In the genomic region with DNA sequence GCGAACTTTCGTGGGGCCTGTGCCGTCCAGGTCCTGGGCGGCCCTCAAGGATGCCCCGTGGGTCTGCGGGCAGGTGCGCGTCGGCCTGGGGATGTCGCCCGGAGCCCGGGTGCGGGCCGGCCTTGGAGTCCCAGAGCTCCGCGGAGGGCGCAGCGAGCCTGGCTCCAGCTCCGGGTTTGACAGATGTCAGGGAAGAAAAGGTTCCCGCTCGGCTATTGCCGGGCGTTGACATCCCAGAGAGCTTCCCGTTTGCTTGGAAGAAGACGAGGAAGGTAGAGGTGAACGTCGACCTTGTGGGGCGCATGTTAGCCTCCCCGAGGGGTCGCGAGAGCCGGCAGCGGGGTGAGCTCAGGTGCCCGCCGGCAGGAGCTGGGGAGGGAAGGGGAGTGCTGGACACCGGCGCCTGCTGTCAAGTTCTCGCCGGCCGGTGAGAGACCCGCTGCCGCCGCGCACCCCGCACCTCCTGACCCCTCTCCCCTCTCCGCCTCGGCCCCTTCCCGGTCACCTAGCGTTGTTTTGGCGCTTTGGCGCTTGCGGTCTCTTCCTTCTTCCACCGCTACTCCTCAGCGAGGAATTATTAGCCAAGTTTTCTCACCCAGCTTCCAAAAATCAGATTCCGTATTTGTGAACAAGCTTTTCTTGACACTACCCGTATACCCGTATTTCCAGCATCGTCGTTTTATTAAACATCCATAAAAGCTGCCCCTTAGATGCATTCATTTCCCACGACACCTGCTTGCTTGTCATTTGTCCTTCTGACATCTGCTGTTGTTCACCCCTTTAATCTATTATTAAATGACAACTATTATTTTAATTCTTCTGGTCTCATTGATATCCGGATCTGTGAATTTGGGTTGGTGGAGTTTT, we compare ENCODE assay signal across 1 cellular context.
TF ChIP-seq lines count a peak whose summit lies in the region.

No MANE protein-coding gene starts in this region.

TF ChIP-seq in HepG2, 621 proteins besides CTCF, POLR2A, EP300 and RAD21 (continued from another document):
- TF ChIP-seq PRDM15 (CRISPR knock-in tag; IDR thresholded peaks at IDR 0.05): 0 out of 2 replicates have a peak, but pooled peaks have one; percentile 18
- no peak for TF ChIP-seq KAT2B (IDR thresholded peaks at IDR 0.05; ENCODE audit: borderline replicate concordance, low read depth, low read length)
- TF ChIP-seq ZMYM3 (CRISPR knock-in tag; IDR thresholded peaks at IDR 0.05): no peak
- peak; percentile 25 for TF ChIP-seq HNRNPLL (IDR thresholded peaks at IDR 0.05; ENCODE audit: low read depth, low read length, poor library complexity, severe bottlenecking)
- TF ChIP-seq ZNF501 (CRISPR knock-in tag; IDR thresholded peaks at IDR 0.05): 0 out of 2 replicates have a peak, but pooled peaks have one; percentile 18
- TF ChIP-seq EZH2 (conservative IDR thresholded peaks at IDR 0.05; ENCODE audit: low read depth, low read length): peak; percentile 93
- TF ChIP-seq, protein P1, sequence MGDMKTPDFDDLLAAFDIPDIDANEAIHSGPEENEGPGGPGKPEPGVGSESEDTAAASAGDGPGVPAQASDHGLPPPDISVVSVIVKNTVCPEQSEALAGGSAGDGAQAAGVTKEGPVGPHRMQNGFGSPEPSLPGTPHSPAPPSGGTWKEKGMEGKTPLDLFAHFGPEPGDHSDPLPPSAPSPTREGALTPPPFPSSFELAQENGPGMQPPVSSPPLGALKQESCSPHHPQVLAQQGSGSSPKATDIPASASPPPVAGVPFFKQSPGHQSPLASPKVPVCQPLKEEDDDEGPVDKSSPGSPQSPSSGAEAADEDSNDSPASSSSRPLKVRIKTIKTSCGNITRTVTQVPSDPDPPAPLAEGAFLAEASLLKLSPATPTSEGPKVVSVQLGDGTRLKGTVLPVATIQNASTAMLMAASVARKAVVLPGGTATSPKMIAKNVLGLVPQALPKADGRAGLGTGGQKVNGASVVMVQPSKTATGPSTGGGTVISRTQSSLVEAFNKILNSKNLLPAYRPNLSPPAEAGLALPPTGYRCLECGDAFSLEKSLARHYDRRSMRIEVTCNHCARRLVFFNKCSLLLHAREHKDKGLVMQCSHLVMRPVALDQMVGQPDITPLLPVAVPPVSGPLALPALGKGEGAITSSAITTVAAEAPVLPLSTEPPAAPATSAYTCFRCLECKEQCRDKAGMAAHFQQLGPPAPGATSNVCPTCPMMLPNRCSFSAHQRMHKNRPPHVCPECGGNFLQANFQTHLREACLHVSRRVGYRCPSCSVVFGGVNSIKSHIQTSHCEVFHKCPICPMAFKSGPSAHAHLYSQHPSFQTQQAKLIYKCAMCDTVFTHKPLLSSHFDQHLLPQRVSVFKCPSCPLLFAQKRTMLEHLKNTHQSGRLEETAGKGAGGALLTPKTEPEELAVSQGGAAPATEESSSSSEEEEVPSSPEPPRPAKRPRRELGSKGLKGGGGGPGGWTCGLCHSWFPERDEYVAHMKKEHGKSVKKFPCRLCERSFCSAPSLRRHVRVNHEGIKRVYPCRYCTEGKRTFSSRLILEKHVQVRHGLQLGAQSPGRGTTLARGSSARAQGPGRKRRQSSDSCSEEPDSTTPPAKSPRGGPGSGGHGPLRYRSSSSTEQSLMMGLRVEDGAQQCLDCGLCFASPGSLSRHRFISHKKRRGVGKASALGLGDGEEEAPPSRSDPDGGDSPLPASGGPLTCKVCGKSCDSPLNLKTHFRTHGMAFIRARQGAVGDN (CRISPR knock-in tag; IDR thresholded peaks at IDR 0.05): 0 out of 2 replicates have a peak, but pooled peaks have one; percentile 27
- TF ChIP-seq, protein P2, sequence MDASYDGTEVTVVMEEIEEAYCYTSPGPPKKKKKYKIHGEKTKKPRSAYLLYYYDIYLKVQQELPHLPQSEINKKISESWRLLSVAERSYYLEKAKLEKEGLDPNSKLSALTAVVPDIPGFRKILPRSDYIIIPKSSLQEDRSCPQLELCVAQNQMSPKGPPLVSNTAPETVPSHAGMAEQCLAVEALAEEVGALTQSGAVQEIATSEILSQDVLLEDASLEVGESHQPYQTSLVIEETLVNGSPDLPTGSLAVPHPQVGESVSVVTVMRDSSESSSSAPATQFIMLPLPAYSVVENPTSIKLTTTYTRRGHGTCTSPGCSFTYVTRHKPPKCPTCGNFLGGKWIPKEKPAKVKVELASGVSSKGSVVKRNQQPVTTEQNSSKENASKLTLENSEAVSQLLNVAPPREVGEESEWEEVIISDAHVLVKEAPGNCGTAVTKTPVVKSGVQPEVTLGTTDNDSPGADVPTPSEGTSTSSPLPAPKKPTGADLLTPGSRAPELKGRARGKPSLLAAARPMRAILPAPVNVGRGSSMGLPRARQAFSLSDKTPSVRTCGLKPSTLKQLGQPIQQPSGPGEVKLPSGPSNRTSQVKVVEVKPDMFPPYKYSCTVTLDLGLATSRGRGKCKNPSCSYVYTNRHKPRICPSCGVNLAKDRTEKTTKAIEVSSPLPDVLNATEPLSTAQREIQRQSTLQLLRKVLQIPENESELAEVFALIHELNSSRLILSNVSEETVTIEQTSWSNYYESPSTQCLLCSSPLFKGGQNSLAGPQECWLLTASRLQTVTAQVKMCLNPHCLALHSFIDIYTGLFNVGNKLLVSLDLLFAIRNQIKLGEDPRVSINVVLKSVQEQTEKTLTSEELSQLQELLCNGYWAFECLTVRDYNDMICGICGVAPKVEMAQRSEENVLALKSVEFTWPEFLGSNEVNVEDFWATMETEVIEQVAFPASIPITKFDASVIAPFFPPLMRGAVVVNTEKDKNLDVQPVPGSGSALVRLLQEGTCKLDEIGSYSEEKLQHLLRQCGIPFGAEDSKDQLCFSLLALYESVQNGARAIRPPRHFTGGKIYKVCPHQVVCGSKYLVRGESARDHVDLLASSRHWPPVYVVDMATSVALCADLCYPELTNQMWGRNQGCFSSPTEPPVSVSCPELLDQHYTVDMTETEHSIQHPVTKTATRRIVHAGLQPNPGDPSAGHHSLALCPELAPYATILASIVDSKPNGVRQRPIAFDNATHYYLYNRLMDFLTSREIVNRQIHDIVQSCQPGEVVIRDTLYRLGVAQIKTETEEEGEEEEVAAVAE (CRISPR knock-in tag; IDR thresholded peaks at IDR 0.05; ENCODE audit: borderline replicate concordance): no peak
- TF ChIP-seq, protein P3, sequence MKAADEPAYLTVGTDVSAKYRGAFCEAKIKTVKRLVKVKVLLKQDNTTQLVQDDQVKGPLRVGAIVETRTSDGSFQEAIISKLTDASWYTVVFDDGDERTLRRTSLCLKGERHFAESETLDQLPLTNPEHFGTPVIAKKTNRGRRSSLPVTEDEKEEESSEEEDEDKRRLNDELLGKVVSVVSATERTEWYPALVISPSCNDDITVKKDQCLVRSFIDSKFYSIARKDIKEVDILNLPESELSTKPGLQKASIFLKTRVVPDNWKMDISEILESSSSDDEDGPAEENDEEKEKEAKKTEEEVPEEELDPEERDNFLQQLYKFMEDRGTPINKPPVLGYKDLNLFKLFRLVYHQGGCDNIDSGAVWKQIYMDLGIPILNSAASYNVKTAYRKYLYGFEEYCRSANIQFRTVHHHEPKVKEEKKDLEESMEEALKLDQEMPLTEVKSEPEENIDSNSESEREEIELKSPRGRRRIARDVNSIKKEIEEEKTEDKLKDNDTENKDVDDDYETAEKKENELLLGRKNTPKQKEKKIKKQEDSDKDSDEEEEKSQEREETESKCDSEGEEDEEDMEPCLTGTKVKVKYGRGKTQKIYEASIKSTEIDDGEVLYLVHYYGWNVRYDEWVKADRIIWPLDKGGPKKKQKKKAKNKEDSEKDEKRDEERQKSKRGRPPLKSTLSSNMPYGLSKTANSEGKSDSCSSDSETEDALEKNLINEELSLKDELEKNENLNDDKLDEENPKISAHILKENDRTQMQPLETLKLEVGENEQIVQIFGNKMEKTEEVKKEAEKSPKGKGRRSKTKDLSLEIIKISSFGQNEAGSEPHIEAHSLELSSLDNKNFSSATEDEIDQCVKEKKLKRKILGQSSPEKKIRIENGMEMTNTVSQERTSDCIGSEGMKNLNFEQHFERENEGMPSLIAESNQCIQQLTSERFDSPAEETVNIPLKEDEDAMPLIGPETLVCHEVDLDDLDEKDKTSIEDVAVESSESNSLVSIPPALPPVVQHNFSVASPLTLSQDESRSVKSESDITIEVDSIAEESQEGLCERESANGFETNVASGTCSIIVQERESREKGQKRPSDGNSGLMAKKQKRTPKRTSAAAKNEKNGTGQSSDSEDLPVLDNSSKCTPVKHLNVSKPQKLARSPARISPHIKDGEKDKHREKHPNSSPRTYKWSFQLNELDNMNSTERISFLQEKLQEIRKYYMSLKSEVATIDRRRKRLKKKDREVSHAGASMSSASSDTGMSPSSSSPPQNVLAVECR (CRISPR knock-in tag; IDR thresholded peaks at IDR 0.05; ENCODE audit: borderline replicate concordance): peak; percentile 62; the same call in 1 of the 2 replicates
- 0 out of 2 replicates have a peak, but pooled peaks have one; percentile 24 for TF ChIP-seq ZNF598 (CRISPR knock-in tag; IDR thresholded peaks at IDR 0.05; ENCODE audit: borderline replicate concordance)
- 0 out of 2 replicates have a peak, but pooled peaks have one; percentile 14 for TF ChIP-seq UBTF (CRISPR knock-in tag; IDR thresholded peaks at IDR 0.05)
- TF ChIP-seq CBX2 (IDR thresholded peaks at IDR 0.05; ENCODE audit: low read depth, low read length): peak; percentile 90; the same call in 1 of the 2 replicates
- peak; percentile 85; the same call in 1 of the 2 replicates for TF ChIP-seq CBX2 (CRISPR knock-in tag; IDR thresholded peaks at IDR 0.05; ENCODE audit: low read depth)
- TF ChIP-seq EEA1 (CRISPR knock-in tag; IDR thresholded peaks at IDR 0.05; ENCODE audit: borderline replicate concordance): peak; percentile 51; the same call in 1 of the 2 replicates
- TF ChIP-seq ZNF652 (CRISPR knock-in tag; IDR thresholded peaks at IDR 0.05; ENCODE audit: borderline replicate concordance, low read depth): no peak
